ENCODE assay signal across 8 cellular contexts in genomic region chr22:20867179-20868099, GRCh38. TPM values are rescaled to one million over a fixed set of nuclear protein-coding genes. Genes with fewer than 3 reads are reported as not detected.
DNase-seq lines count a peak whose midpoint lies in the region; ATAC-seq and TF ChIP-seq lines count a peak whose summit lies in the region.

No MANE protein-coding gene starts in this region.

- 67 to 72% methylated on average over 9 to 12 of the region's 12 CpGs for WGBS in esophagus squamous epithelium, 2 donors

- peak overlapping the region; percentile 81 for H3K27ac Mint-ChIP-seq in neural progenitor cell

- peaks cover 6% of the 10 kb centered on the region for H3K4me1 Mint-ChIP-seq in neural progenitor cell

- H3K36me3 ChIP-seq in esophagus squamous epithelium (peaks cover 0 to 83% (median 0%) of the 10 kb centered on the region in 3 donors), neural progenitor cell (no peaks in the 10 kb centered on the region), H7 (replicated peaks; ENCODE audit: control insufficient read depth, insufficient read depth, low read length) (no peaks in the 10 kb centered on the region; the same call in 1 of the 2 replicates)

- H3K9me3 ChIP-seq in esophagus squamous epithelium (no peaks in the 10 kb centered on the region), neural progenitor cell (ENCODE audit: low read depth) (no peaks in the 10 kb centered on the region)

- no peak for TF ChIP-seq CTCF in esophagus squamous epithelium (IDR thresholded peaks at IDR 0.05)
- TF ChIP-seq CTCF in neural progenitor cell (IDR thresholded peaks at IDR 0.05) = no peak

- DNase-seq in CD1c-positive myeloid dendritic cell (ENCODE audit: extremely low spot score) (peak; percentile 85), OCI-M1 (lab: John Stamatoyannopoulos, UW) (peak; percentile 99), esophagus squamous epithelium (lab: John Stamatoyannopoulos, UW) (no peak), neural progenitor cell (ENCODE audit: low spot score) (no peak), ecto neural progenitor cell (ENCODE audit: low spot score) (no peak), H7 (no peak)

- TF ChIP-seq POLR2A in esophagus squamous epithelium (IDR thresholded peaks at IDR 0.05) = peak in 2 of 4 donors; percentile 18 to 43

- H3K4me3 ChIP-seq in esophagus squamous epithelium (no peak overlapping the region), neural progenitor cell (no peak overlapping the region), H7 (ENCODE audit: insufficient read depth, low read depth, low read length) (no peak overlapping the region)

- peak overlapping the region in 3 of 4 donors; percentile 74 to 89 (median 85) for H3K27ac ChIP-seq in esophagus squamous epithelium
- H3K27ac ChIP-seq in neural progenitor cell = no peak overlapping the region

- peaks cover 4% of the 10 kb centered on the region for H3K36me3 Mint-ChIP-seq in neural progenitor cell

- ATAC-seq in GM21367 (IDR thresholded peaks at IDR 0.05; ENCODE audit: unreplicated experiment) (no peak), GM19463 (IDR thresholded peaks at IDR 0.05; ENCODE audit: unreplicated experiment) (no peak)

- no peaks in the 10 kb centered on the region for H3K27me3 Mint-ChIP-seq in neural progenitor cell (ENCODE audit: insufficient read depth, low read depth)

- no peaks in the 10 kb centered on the region for H3K9me3 Mint-ChIP-seq in neural progenitor cell

- H3F3A ChIP-seq in neural progenitor cell (ENCODE audit: low read depth) = no peaks in the 10 kb centered on the region

- no peaks in the 10 kb centered on the region for H4K20me1 ChIP-seq in neural progenitor cell (ENCODE audit: low read depth)

- intact Hi-C loops in esophagus squamous epithelium (cut with DNase I) = loop anchor here (10.0 kb wide), 2 partner anchors 47 to 73 kb away; partner anchors contain the start of gene CRKL

- H3K4me2 ChIP-seq in neural progenitor cell = no peak overlapping the region

- no peak overlapping the region for H2AFZ ChIP-seq in neural progenitor cell (replicated peaks)

- no peak overlapping the region for H3K4me3 Mint-ChIP-seq in neural progenitor cell

- H3K4me1 ChIP-seq in esophagus squamous epithelium = peaks cover 8 to 44% (median 8%) of the 10 kb centered on the region in 3 donors
- peaks cover 3% of the 10 kb centered on the region for H3K4me1 ChIP-seq in neural progenitor cell

- no peak overlapping the region for H3K9ac ChIP-seq in neural progenitor cell

- H3K27me3 ChIP-seq in esophagus squamous epithelium (no peaks in the 10 kb centered on the region), neural progenitor cell (no peaks in the 10 kb centered on the region), H7 (ENCODE audit: control insufficient read depth, insufficient read depth, low read length) (no peaks in the 10 kb centered on the region)

- H3K79me2 ChIP-seq in neural progenitor cell (ENCODE audit: low read depth) = no peaks in the 10 kb centered on the region

RNA-seq across cellular contexts. Expression of gene SNAP29, which starts 8.6 kb away (rescaled TPM):
- total RNA-seq in esophagus squamous epithelium (10 to 100 TPM; 13.0 to 19.6 (median 17.1) TPM), neural progenitor cell (ENCODE audit: low replicate concordance) (5.6 and 7.1 TPM in 2 replicates)
- total RNA-seq in H7 (2014; rRNA removed; shearing (Covaris generic)) = 4.3 TPM in 2 replicates

RNA-seq across cellular contexts. Expression of gene PI4KA, which starts 8.8 kb away (rescaled TPM):
- total RNA-seq in esophagus squamous epithelium (10 to 100 TPM; 25.4 to 48.6 (median 33.8) TPM), neural progenitor cell (ENCODE audit: low replicate concordance) (24.4 and 43.3 TPM in 2 replicates)
- total RNA-seq in H7 (2014; rRNA removed; shearing (Covaris generic)) = 28.4 and 28.5 TPM in 2 replicates

RNA-seq across cellular contexts. Expression of gene CRKL, which starts 49.8 kb away (rescaled TPM):
- total RNA-seq in esophagus squamous epithelium (10 to 100 TPM; 38.2 to 46.2 (median 44.4) TPM), neural progenitor cell (ENCODE audit: low replicate concordance) (91.0 and 109 TPM in 2 replicates)
- 70.6 and 71.5 TPM in 2 replicates for total RNA-seq in H7 (2014; rRNA removed; shearing (Covaris generic))

Comparison
In these comparisons a context has a peak if more than half of its experiments do, and no peak if none do; other contexts are left out.
1. DNase-seq: peak in CD1c-positive myeloid dendritic cell (single experiment) and OCI-M1 (single experiment); none in esophagus squamous epithelium (single experiment), neural progenitor cell (single experiment), ecto neural progenitor cell (single experiment) and H7 (single experiment).